14 cellular contexts compared by ENCODE assay signal in the genomic region with DNA sequence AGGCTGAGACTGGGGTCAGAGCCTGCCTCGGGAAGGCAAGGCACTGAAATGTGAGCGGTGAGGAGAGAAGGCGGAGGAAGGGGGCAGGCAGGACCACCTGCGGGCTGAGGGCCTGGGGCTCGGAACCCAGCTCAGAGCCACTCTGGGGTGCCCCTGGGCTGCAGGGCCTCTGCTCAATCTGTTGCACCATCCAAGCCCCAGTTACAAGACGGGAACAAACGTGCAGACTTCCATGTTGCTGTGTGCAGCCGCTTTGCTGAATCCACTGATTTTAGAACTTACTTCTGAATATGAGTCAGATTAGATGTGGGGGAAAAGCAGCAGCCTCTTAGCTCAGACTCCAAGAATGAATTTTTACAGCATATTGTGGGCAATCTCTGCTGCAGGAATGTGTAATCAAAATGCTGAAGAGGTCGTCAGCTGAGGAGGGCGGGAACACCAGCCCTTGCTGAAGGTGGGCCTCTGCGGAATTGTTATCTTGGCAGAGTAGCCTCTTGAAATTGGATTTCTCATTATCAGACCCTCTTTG. TPM values are rescaled to one million over a fixed set of nuclear protein-coding genes. Genes with fewer than 3 reads are reported as not detected.
DNase-seq lines count a peak whose midpoint lies in the region; ATAC-seq, FAIRE-seq and TF ChIP-seq lines count a peak whose summit lies in the region.
"Had no signal": no experiment of that assay in that cellular context is flagged by ENCODE, and none has a peak within 500 bp of the region (broad histone marks: within the 10 kb centered on the region; RNA-seq: fewer than 3 reads in every experiment).

No MANE protein-coding gene starts in this region.

- DNase-seq in GM23248 (peak; percentile 80), RCC 7860 (ENCODE audit: low spot score) (peak; percentile 30), fibroblast of pulmonary artery (ENCODE audit: low read depth) (peak; percentile 61), sigmoid colon (peak; percentile 42), nephron progenitor cell (no peak), SKM-1 treated with dmso at 0.1 percent for 144 hours (lab: John Stamatoyannopoulos, UW; ENCODE audit: unreplicated experiment) (no peak)
- DNase-seq: effector memory CD4-positive, alpha-beta T cell; midbrain; NCI-H1048; retina had no signal

- H3K4me3 Mint-ChIP-seq in nephron progenitor cell: no peak overlapping the region

- no peak overlapping the region for H3K4me3 ChIP-seq in GM23248
- no peak overlapping the region for H3K4me3 ChIP-seq in fibroblast of pulmonary artery (replicated peaks; ENCODE audit: low read depth, low read length)
- H3K4me3 ChIP-seq in sigmoid colon: no peak overlapping the region
- H3K4me3 ChIP-seq: thoracic aorta had no signal

- H3K9me3 ChIP-seq in GM23248 (ENCODE audit: low read depth) (no peaks in the 10 kb centered on the region), sigmoid colon (no peaks in the 10 kb centered on the region)
- H3K9me3 ChIP-seq: thoracic aorta had no signal

- H2AFZ ChIP-seq in GM23248: no peak overlapping the region

- H3K9me3 Mint-ChIP-seq in nephron progenitor cell: no peaks in the 10 kb centered on the region

- H3K4me2 ChIP-seq in GM23248 (ENCODE audit: unreplicated experiment): peak overlapping the region; percentile 20

- intact Hi-C loops in sigmoid colon (cut with DNase I): no loop called here

- TF ChIP-seq EP300 in sigmoid colon (IDR thresholded peaks at IDR 0.05): no peak

- H3K27me3 Mint-ChIP-seq in nephron progenitor cell (ENCODE audit: low read depth, poor library complexity): peaks cover 8% of the 10 kb centered on the region

- no peak for ATAC-seq in HG03045 (IDR thresholded peaks at IDR 0.05; ENCODE audit: unreplicated experiment)
- ATAC-seq in GM18870 (IDR thresholded peaks at IDR 0.05; ENCODE audit: unreplicated experiment): no peak

- WGBS in GM23248 (ENCODE audit: low coverage in 1 of 2, low lambda C conversion rate in 2 of 2, missing lambda C conversion rate in 2 of 2), 2 experiments: 42 to 58% methylated on average over 10 to 11 of the region's 11 CpGs
- WGBS in sigmoid colon, 2 donors: 71 to 79% methylated on average over 11 of the region's 11 CpGs

- peaks cover 12% of the 10 kb centered on the region for H3K4me1 ChIP-seq in GM23248 (ENCODE audit: insufficient read depth)
- peaks cover 0 to 20% (median 11%) of the 10 kb centered on the region in 4 donors for H3K4me1 ChIP-seq in sigmoid colon

- H3K9ac ChIP-seq in GM23248: no peak overlapping the region

- H3K36me3 Mint-ChIP-seq in nephron progenitor cell (ENCODE audit: low read depth): no peaks in the 10 kb centered on the region

- H3F3A ChIP-seq in GM23248 (ENCODE audit: insufficient read depth): 0 out of 2 replicates have a peak, but pooled peaks cover 5% of the 10 kb centered on the region

- no peak overlapping the region for H3K27ac Mint-ChIP-seq in nephron progenitor cell

- H3K27me3 ChIP-seq in GM23248 (replicated peaks; ENCODE audit: insufficient read depth): no peaks in the 10 kb centered on the region; the same call in 1 of the 2 replicates
- no peaks in the 10 kb centered on the region for H3K27me3 ChIP-seq in sigmoid colon

- no peaks in the 10 kb centered on the region for H3K79me2 ChIP-seq in GM23248 (ENCODE audit: insufficient read depth)

- in situ Hi-C loops in GM23248 (cut with MboI): no loop called here

- H3K27ac ChIP-seq in GM23248 (no peak overlapping the region), sigmoid colon (no peak overlapping the region)
- H3K27ac ChIP-seq: thoracic aorta had no signal

- no peak for FAIRE-seq in RCC 7860 (lab: Jason Lieb, UNC)
- FAIRE-seq: GM18507 had no signal

- no peak for TF ChIP-seq POLR2A in sigmoid colon (IDR thresholded peaks at IDR 0.05)

- TF ChIP-seq CTCF in fibroblast of pulmonary artery (IDR thresholded peaks at IDR 0.05; ENCODE audit: low read length, missing control alignments) (no peak), sigmoid colon (IDR thresholded peaks at IDR 0.05) (no peak), nephron progenitor cell (IDR thresholded peaks at IDR 0.05) (no peak)

- no peaks in the 10 kb centered on the region for H4K20me1 ChIP-seq in GM23248 (ENCODE audit: insufficient read depth)

- no peaks in the 10 kb centered on the region for H3K9me2 ChIP-seq in GM23248 (ENCODE audit: insufficient read depth)

- H3K4me1 Mint-ChIP-seq in nephron progenitor cell: peaks cover 14% of the 10 kb centered on the region

- H3K36me3 ChIP-seq in GM23248 (ENCODE audit: low read depth): no peaks in the 10 kb centered on the region
- no peaks in the 10 kb centered on the region for H3K36me3 ChIP-seq in sigmoid colon
- H3K36me3 ChIP-seq: thoracic aorta had no signal

RNA-seq across cellular contexts. Expression of a gene that starts 21.6 kb away (rescaled TPM):
- total RNA-seq in GM23248 (2014; rRNA removed; shearing (Covaris generic)): not detected in 2 replicates
- 0.27 TPM in 1 of 2 replicates, not detected in the other for polyA plus RNA-seq in GM23248 (2016; fragmentation: Nextera tagmentation; extraction: Ambion mirVana)
- 10 to 100 TPM in 2 of 4 donors, 1 to 10 TPM in 2; 8.9 to 65.1 (median 12.3) TPM for total RNA-seq in sigmoid colon
- 10 to 100 TPM in 1 of 3 donors, 1 to 10 TPM in 2; 3.0 to 42.5 (median 4.4) TPM for polyA plus RNA-seq in sigmoid colon

Comparison
In these comparisons a context has a peak if more than half of its experiments do, and no peak if none do; other contexts are left out.
1. DNase-seq: peak in GM23248 (single experiment), RCC 7860 (single experiment), fibroblast of pulmonary artery (single experiment) and sigmoid colon (single experiment); none in nephron progenitor cell (single experiment) and SKM-1 treated with dmso at 0.1 percent for 144 hours (single experiment).